In genomic region chr16:4936991-4937781, GRCh38 we compare ENCODE assay signal across 1 cellular context.
TF ChIP-seq lines count a peak whose summit lies in the region.

Gene PPL (minus strand): TSS chr16:4937148. CDS start chr16:4937045, 103 bp downstream.

TF ChIP-seq in HepG2, 621 proteins besides CTCF, POLR2A, EP300 and RAD21 (continued from another document and continues in another):
- peak; percentile 73 for TF ChIP-seq PAXIP1 (CRISPR knock-in tag; conservative IDR thresholded peaks at IDR 0.05)
- TF ChIP-seq ZNF652 (CRISPR knock-in tag; IDR thresholded peaks at IDR 0.05; ENCODE audit: borderline replicate concordance, low read depth), result no peak
- TF ChIP-seq IRF2 (CRISPR knock-in tag; IDR thresholded peaks at IDR 0.05), result no peak; the same call in 1 of the 2 replicates
- no peak for TF ChIP-seq TBP (CRISPR knock-in tag; IDR thresholded peaks at IDR 0.05)
- peak in 1 of 2 experiments; percentile 67; a peak in 2 of 4 replicates for TF ChIP-seq KLF16 (CRISPR knock-in tag; IDR thresholded peaks at IDR 0.05)
- TF ChIP-seq SP4 (CRISPR knock-in tag; IDR thresholded peaks at IDR 0.05), result peak; percentile 92
- peak; percentile 34 for TF ChIP-seq TBX2 (CRISPR knock-in tag; IDR thresholded peaks at IDR 0.05; ENCODE audit: borderline replicate concordance)
- peak; percentile 80 for TF ChIP-seq HBP1 (CRISPR knock-in tag; IDR thresholded peaks at IDR 0.05; ENCODE audit: low read depth)
- 0 out of 2 replicates have a peak, but pooled peaks have one; percentile 74 for TF ChIP-seq ZFP82 (CRISPR knock-in tag; IDR thresholded peaks at IDR 0.05; ENCODE audit: borderline replicate concordance)
- no peak for TF ChIP-seq PLSCR1 (CRISPR knock-in tag; IDR thresholded peaks at IDR 0.05; ENCODE audit: borderline replicate concordance)
- TF ChIP-seq NR1H2 (CRISPR knock-in tag; IDR thresholded peaks at IDR 0.05; ENCODE audit: borderline replicate concordance, low read depth), result peak; percentile 35; the same call in 1 of the 2 replicates
- no peak for TF ChIP-seq ELF3 (CRISPR knock-in tag; IDR thresholded peaks at IDR 0.05)
- no peak for TF ChIP-seq ZFP36 (IDR thresholded peaks at IDR 0.05; ENCODE audit: borderline replicate concordance, low read depth, low read length, partially characterized antibody)
- no peak for TF ChIP-seq MXD3 (CRISPR knock-in tag; IDR thresholded peaks at IDR 0.05)
- TF ChIP-seq NR3C1 (CRISPR knock-in tag; IDR thresholded peaks at IDR 0.05), result no peak
- peak; percentile 21; the same call in 1 of the 2 replicates for TF ChIP-seq HNF4A (CRISPR knock-in tag; IDR thresholded peaks at IDR 0.05)
- peak; percentile 48 for TF ChIP-seq ZNF407 (CRISPR knock-in tag; IDR thresholded peaks at IDR 0.05; ENCODE audit: not compliant biosample characterization)
- TF ChIP-seq ZBTB21 (CRISPR knock-in tag; IDR thresholded peaks at IDR 0.05), result no peak
- no peak for TF ChIP-seq NCOR1 (IDR thresholded peaks at IDR 0.05; ENCODE audit: borderline replicate concordance, low read length)
- no peak for TF ChIP-seq HNRNPK (IDR thresholded peaks at IDR 0.05; ENCODE audit: low read depth, low read length, poor library complexity, severe bottlenecking)
- peak; percentile 52 for TF ChIP-seq KDM2A (CRISPR knock-in tag; IDR thresholded peaks at IDR 0.05; ENCODE audit: borderline replicate concordance, low read depth)
- TF ChIP-seq ARID5B (CRISPR knock-in tag; IDR thresholded peaks at IDR 0.05), result peak; percentile 25; the same call in 1 of the 2 replicates
- 0 out of 2 replicates have a peak, but pooled peaks have one; percentile 45 for TF ChIP-seq ZBTB10 (CRISPR knock-in tag; IDR thresholded peaks at IDR 0.05; ENCODE audit: borderline replicate concordance)
- TF ChIP-seq REPIN1 (CRISPR knock-in tag; IDR thresholded peaks at IDR 0.05; ENCODE audit: borderline replicate concordance, low read depth), result 0 out of 2 replicates have a peak, but pooled peaks have one; percentile 29
- TF ChIP-seq HOXA3 (CRISPR knock-in tag; IDR thresholded peaks at IDR 0.05), result peak; percentile 30; the same call in 1 of the 2 replicates
- TF ChIP-seq CEBPB (IDR thresholded peaks at IDR 0.05; ENCODE audit: borderline replicate concordance, low read depth, low read length), result no peak
